In the genomic region with DNA sequence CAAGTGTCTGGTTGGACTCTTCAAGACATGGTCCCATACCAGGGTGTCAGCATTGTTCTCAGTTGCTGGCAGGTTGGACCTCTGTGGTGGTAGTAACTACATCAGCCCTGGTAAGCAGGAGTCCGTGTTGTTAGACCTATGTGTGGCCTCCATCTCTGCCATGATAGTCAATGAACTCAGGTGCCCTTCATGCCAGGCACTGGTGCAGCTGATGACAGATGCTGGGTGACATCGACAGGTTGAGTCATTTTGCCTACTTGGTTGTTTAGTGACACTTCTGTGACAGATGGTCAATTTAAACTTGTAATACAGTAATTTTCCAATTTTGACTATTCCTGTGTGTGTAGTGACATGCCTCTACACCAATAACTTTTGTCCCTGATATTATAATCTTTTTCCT, we compare ENCODE assay signal across 18 cellular contexts.
DNase-seq lines count a peak whose midpoint lies in the region; ATAC-seq, FAIRE-seq and TF ChIP-seq lines count a peak whose summit lies in the region.
"Had no signal": no experiment of that assay in that cellular context is flagged by ENCODE, and none has a peak within 500 bp of the region (broad histone marks: within the 10 kb centered on the region; RNA-seq: fewer than 3 reads in every experiment).

No MANE protein-coding gene starts in this region.

- intact Hi-C loops in activated CD8-positive, alpha-beta T cell treated with anti-CD3 and anti-CD28 coated beads for 36 hours (cut with micrococcal nuclease): no loop called here

- TF ChIP-seq CTCF in activated CD8-positive, alpha-beta T cell treated with anti-CD3 and anti-CD28 coated beads for 36 hours (IDR thresholded peaks at IDR 0.05): no peak
- TF ChIP-seq CTCF in progenitor cell of endocrine pancreas (IDR thresholded peaks at IDR 0.05; ENCODE audit: unreplicated experiment): no peak

- no peaks in the 10 kb centered on the region for H3K9me3 Mint-ChIP-seq in activated CD8-positive, alpha-beta T cell treated with anti-CD3 and anti-CD28 coated beads for 36 hours
- H3K9me3 Mint-ChIP-seq in activated CD8-positive, alpha-beta T cell treated with anti-CD3 and anti-CD28 coated beads, Interleukin-2, amount 10 ng/mL, durations not matched to agents 7 days and 5 days (ENCODE audit: insufficient read depth): no peaks in the 10 kb centered on the region
- H3K9me3 Mint-ChIP-seq in activated T-helper 17 cell treated with anti-CD3 and anti-CD28 coated beads, Interleukin-2, amount 50 U/mL, for 72 hours: no peaks in the 10 kb centered on the region
- no peaks in the 10 kb centered on the region for H3K9me3 Mint-ChIP-seq in progenitor cell of endocrine pancreas (ENCODE audit: low read depth)
- H3K9me3 Mint-ChIP-seq: GM23338 had no signal

- ATAC-seq in activated CD8-positive, alpha-beta T cell treated with anti-CD3 and anti-CD28 coated beads for 36 hours: no peak
- ATAC-seq in activated CD8-positive, alpha-beta T cell treated with anti-CD3 and anti-CD28 coated beads, Interleukin-2, amount 10 ng/mL, durations not matched to agents 7 days and 5 days: no peak
- ATAC-seq in activated T-helper 17 cell treated with anti-CD3 and anti-CD28 coated beads, Interleukin-2, amount 50 U/mL, for 72 hours (replicated peaks): peak; percentile 56
- ATAC-seq in HG03354 (IDR thresholded peaks at IDR 0.05; ENCODE audit: poor library complexity, severe bottlenecking, unreplicated experiment): no peak
- ATAC-seq: GM23338 had no signal

- CTCF ChIA-PET in activated CD8-positive, alpha-beta T cell treated with anti-CD3 and anti-CD28 coated beads for 36 hours (lab: Charles Lee): no interaction called here
- CTCF ChIA-PET in activated CD8-positive, alpha-beta T cell treated with anti-CD3 and anti-CD28 coated beads, Interleukin-2, amount 10 ng/mL, durations not matched to agents 7 days and 5 days (lab: Charles Lee): no interaction called here

- peak; percentile 42 for DNase-seq in DMS53 (lab: John Stamatoyannopoulos, UW)
- no peak for DNase-seq in DMS53 treated with DMSO at 0.1 percent for 48 hours (lab: John Stamatoyannopoulos, UW; ENCODE audit: unreplicated experiment)
- peak; percentile 12 for DNase-seq in activated CD8-positive, alpha-beta T cell treated with anti-CD3 and anti-CD28 coated beads for 36 hours
- no peak for DNase-seq in activated CD8-positive, alpha-beta T cell treated with anti-CD3 and anti-CD28 coated beads, Interleukin-2, amount 10 ng/mL, durations not matched to agents 7 days and 5 days
- no peak for DNase-seq in GM12891 (ENCODE audit: insufficient read length, low spot score)
- no peak for DNase-seq in progenitor cell of endocrine pancreas (ENCODE audit: low spot score, unreplicated experiment)
- DNase-seq: 8988T; AML-193; Caco-2; CD8-positive, alpha-beta memory T cell; DMS79 treated with DMSO at 0.1 percent for 48 hours; EL; H7 had no signal

- no peak for TF ChIP-seq POLR2A in GM12891 (IDR thresholded peaks at IDR 0.05; ENCODE audit: low read depth, low read length)

- peak; percentile 63 for FAIRE-seq in GM12891 (lab: Jason Lieb, UNC)
- FAIRE-seq: G401.6, GM12892 had no signal

- POLR2A ChIA-PET in activated CD8-positive, alpha-beta T cell treated with anti-CD3 and anti-CD28 coated beads for 36 hours (lab: Charles Lee): no interaction called here
- POLR2A ChIA-PET in activated CD8-positive, alpha-beta T cell treated with anti-CD3 and anti-CD28 coated beads, Interleukin-2, amount 10 ng/mL, durations not matched to agents 7 days and 5 days (lab: Charles Lee): no interaction called here

- no peaks in the 10 kb centered on the region for H3K36me3 Mint-ChIP-seq in activated CD8-positive, alpha-beta T cell treated with anti-CD3 and anti-CD28 coated beads for 36 hours (ENCODE audit: low read depth)
- H3K36me3 Mint-ChIP-seq in activated CD8-positive, alpha-beta T cell treated with anti-CD3 and anti-CD28 coated beads, Interleukin-2, amount 10 ng/mL, durations not matched to agents 7 days and 5 days (ENCODE audit: low read depth): no peaks in the 10 kb centered on the region
- H3K36me3 Mint-ChIP-seq in activated T-helper 17 cell treated with anti-CD3 and anti-CD28 coated beads, Interleukin-2, amount 50 U/mL, for 72 hours (ENCODE audit: low read depth): no peaks in the 10 kb centered on the region
- no peaks in the 10 kb centered on the region for H3K36me3 Mint-ChIP-seq in progenitor cell of endocrine pancreas (ENCODE audit: insufficient read depth)
- H3K36me3 Mint-ChIP-seq: CD8-positive, alpha-beta memory T cell had no signal

- H3K27ac Mint-ChIP-seq in activated CD8-positive, alpha-beta T cell treated with anti-CD3 and anti-CD28 coated beads for 36 hours: no peak overlapping the region
- no peak overlapping the region for H3K27ac Mint-ChIP-seq in activated CD8-positive, alpha-beta T cell treated with anti-CD3 and anti-CD28 coated beads, Interleukin-2, amount 10 ng/mL, durations not matched to agents 7 days and 5 days
- H3K27ac Mint-ChIP-seq in activated T-helper 17 cell treated with anti-CD3 and anti-CD28 coated beads, Interleukin-2, amount 50 U/mL, for 72 hours: no peak overlapping the region
- no peak overlapping the region for H3K27ac Mint-ChIP-seq in progenitor cell of endocrine pancreas
- H3K27ac Mint-ChIP-seq: CD8-positive, alpha-beta memory T cell; GM23338 had no signal

- peaks cover 9% of the 10 kb centered on the region for H3K27me3 Mint-ChIP-seq in activated CD8-positive, alpha-beta T cell treated with anti-CD3 and anti-CD28 coated beads for 36 hours
- H3K27me3 Mint-ChIP-seq in activated CD8-positive, alpha-beta T cell treated with anti-CD3 and anti-CD28 coated beads, Interleukin-2, amount 10 ng/mL, durations not matched to agents 7 days and 5 days (ENCODE audit: low read depth): peaks cover 10% of the 10 kb centered on the region
- peaks cover 3% of the 10 kb centered on the region for H3K27me3 Mint-ChIP-seq in activated T-helper 17 cell treated with anti-CD3 and anti-CD28 coated beads, Interleukin-2, amount 50 U/mL, for 72 hours
- peaks cover 4% of the 10 kb centered on the region for H3K27me3 Mint-ChIP-seq in progenitor cell of endocrine pancreas

- no peak overlapping the region for H3K4me3 Mint-ChIP-seq in activated CD8-positive, alpha-beta T cell treated with anti-CD3 and anti-CD28 coated beads for 36 hours
- no peak overlapping the region for H3K4me3 Mint-ChIP-seq in activated CD8-positive, alpha-beta T cell treated with anti-CD3 and anti-CD28 coated beads, Interleukin-2, amount 10 ng/mL, durations not matched to agents 7 days and 5 days
- no peak overlapping the region for H3K4me3 Mint-ChIP-seq in activated T-helper 17 cell treated with anti-CD3 and anti-CD28 coated beads, Interleukin-2, amount 50 U/mL, for 72 hours
- H3K4me3 Mint-ChIP-seq in progenitor cell of endocrine pancreas (ENCODE audit: low read depth): no peak overlapping the region
- H3K4me3 Mint-ChIP-seq: CD8-positive, alpha-beta memory T cell; GM23338 had no signal

- H3K4me1 Mint-ChIP-seq in activated CD8-positive, alpha-beta T cell treated with anti-CD3 and anti-CD28 coated beads for 36 hours (ENCODE audit: low read depth): no peaks in the 10 kb centered on the region
- H3K4me1 Mint-ChIP-seq in activated CD8-positive, alpha-beta T cell treated with anti-CD3 and anti-CD28 coated beads, Interleukin-2, amount 10 ng/mL, durations not matched to agents 7 days and 5 days (ENCODE audit: low read depth): peaks cover 2% of the 10 kb centered on the region
- H3K4me1 Mint-ChIP-seq in activated T-helper 17 cell treated with anti-CD3 and anti-CD28 coated beads, Interleukin-2, amount 50 U/mL, for 72 hours: no peaks in the 10 kb centered on the region
- H3K4me1 Mint-ChIP-seq in progenitor cell of endocrine pancreas (ENCODE audit: low read depth): no peaks in the 10 kb centered on the region
- H3K4me1 Mint-ChIP-seq: CD8-positive, alpha-beta memory T cell had no signal

TF ChIP-seq in GM12891, 5 proteins besides CTCF, POLR2A, EP300 and RAD21:
- no peak for TF ChIP-seq POU2F2 (IDR thresholded peaks at IDR 0.05; ENCODE audit: low read depth, low read length)
- no peak for TF ChIP-seq PAX5 (IDR thresholded peaks at IDR 0.05; ENCODE audit: insufficient read depth, low read length, severe bottlenecking)
- no peak for TF ChIP-seq SPI1 (IDR thresholded peaks at IDR 0.05; ENCODE audit: low read depth, low read length)
- no peak for TF ChIP-seq POLR2AphosphoS5 (IDR thresholded peaks at IDR 0.05; ENCODE audit: low read depth, low read length)
- no peak for TF ChIP-seq TAF1 (IDR thresholded peaks at IDR 0.05; ENCODE audit: low read depth, low read length)

Comparison
In these comparisons a context has a peak if more than half of its experiments do, and no peak if none do; other contexts are left out.
1. DNase-seq: peak in DMS53 (single experiment) and activated CD8-positive, alpha-beta T cell treated with anti-CD3 and anti-CD28 coated beads for 36 hours (single experiment); none in DMS53 treated with DMSO at 0.1 percent for 48 hours (single experiment), activated CD8-positive, alpha-beta T cell treated with anti-CD3 and anti-CD28 coated beads, Interleukin-2, amount 10 ng/mL, durations not matched to agents 7 days and 5 days (single experiment), GM12891 (single experiment) and progenitor cell of endocrine pancreas (single experiment).